In genomic region chr20:32449057-32449889, GRCh38 we compare ENCODE assay signal across 12 cellular contexts.
DNase-seq lines count a peak whose midpoint lies in the region; ATAC-seq and TF ChIP-seq lines count a peak whose summit lies in the region.
"Had no signal": no experiment of that assay in that cellular context is flagged by ENCODE, and none has a peak within 500 bp of the region (broad histone marks: within the 10 kb centered on the region; RNA-seq: fewer than 3 reads in every experiment).

No MANE protein-coding gene starts in this region.

- no peaks in the 10 kb centered on the region for H3F3A ChIP-seq in SK-N-SH (replicated peaks; ENCODE audit: insufficient read depth)

- no peak for TF ChIP-seq RAD21 in SK-N-SH (IDR thresholded peaks at IDR 0.05; ENCODE audit: low read length)

- no peaks in the 10 kb centered on the region for H3K9me2 ChIP-seq in SK-N-SH

- H3K4me2 ChIP-seq in SK-N-SH, result no peak overlapping the region

- H3K27me3 ChIP-seq in SK-N-SH (ENCODE audit: insufficient read depth), result no peaks in the 10 kb centered on the region
- no peaks in the 10 kb centered on the region for H3K27me3 ChIP-seq in lower lobe of right lung (ENCODE audit: low read depth)
- H3K27me3 ChIP-seq: brain microvascular endothelial cell had no signal

- no peak for ATAC-seq in SK-N-SH treated with all-trans-retinoic acid at 6 μM for 48 hours
- no peak for ATAC-seq in lower lobe of right lung
- ATAC-seq in stimulated activated naive B cell treated with anti-CD40 and anti-IgM and Interleukin-4, amounts not matched to agents 10 μg/mL and 1 μg/mL and 100 μg/mL, for 72 hours (replicated peaks), result no peak
- no peak for ATAC-seq in esophagus mucosa

- DNase-seq in SK-N-SH, result no peak
- no peak for DNase-seq in lower lobe of right lung
- no peak for DNase-seq in stimulated activated naive B cell treated with anti-CD40 and anti-IgM and Interleukin-4, amounts not matched to agents 10 μg/mL and 1 μg/mL and 100 μg/mL, for 72 hours
- DNase-seq in SHP77 treated with DMSO at 0.1 percent for 48 hours (lab: John Stamatoyannopoulos, UW), result no peak
- no peak for DNase-seq in cerebellum (ENCODE audit: low spot score)
- DNase-seq: brain microvascular endothelial cell, NCI-H1092 treated with DMSO at 0.1 percent for 48 hours, retina had no signal

- no peaks in the 10 kb centered on the region for H3K36me3 Mint-ChIP-seq in activated naive CD8-positive, alpha-beta T cell
- peaks cover 5 to 17% of the 10 kb centered on the region in 2 donors for H3K36me3 Mint-ChIP-seq in stimulated activated naive B cell treated with anti-CD40 and anti-IgM and Interleukin-4, amounts not matched to agents 10 μg/mL and 1 μg/mL and 100 μg/mL, for 72 hours

- no peaks in the 10 kb centered on the region for H3K27me3 Mint-ChIP-seq in activated naive CD8-positive, alpha-beta T cell
- no peaks in the 10 kb centered on the region for H3K27me3 Mint-ChIP-seq in stimulated activated naive B cell treated with anti-CD40 and anti-IgM and Interleukin-4, amounts not matched to agents 10 μg/mL and 1 μg/mL and 100 μg/mL, for 72 hours

- no peak overlapping the region for H3K4me3 ChIP-seq in SK-N-SH (ENCODE audit: low read depth in 2 of 2, low read length in 1 of 2)
- H3K4me3 ChIP-seq in lower lobe of right lung, result no peak overlapping the region

- WGBS in SK-N-SH (ENCODE audit: low lambda C conversion rate), result 82% methylated on average over 9 of the region's 9 CpGs

- no peaks in the 10 kb centered on the region for H3K9me3 ChIP-seq in SK-N-SH
- no peaks in the 10 kb centered on the region for H3K9me3 ChIP-seq in lower lobe of right lung

- no peak for TF ChIP-seq EP300 in SK-N-SH (IDR thresholded peaks at IDR 0.05; ENCODE audit: borderline replicate concordance in 1 of 2, low read depth in 1 of 2, low read length in 1 of 2)

- no peak overlapping the region for H3K4me3 Mint-ChIP-seq in activated naive CD8-positive, alpha-beta T cell
- H3K4me3 Mint-ChIP-seq in stimulated activated naive B cell treated with anti-CD40 and anti-IgM and Interleukin-4, amounts not matched to agents 10 μg/mL and 1 μg/mL and 100 μg/mL, for 72 hours, result no peak overlapping the region

- peaks cover 0 to 97% of the 10 kb centered on the region in 2 experiments; a peak in 3 of 4 replicates for H3K4me1 ChIP-seq in SK-N-SH (ENCODE audit: control insufficient read depth in 1 of 2, insufficient read depth in 2 of 2, low read depth in 1 of 2, low read length in 1 of 2)
- H3K4me1 ChIP-seq in lower lobe of right lung, result peaks cover 43% of the 10 kb centered on the region

- no peaks in the 10 kb centered on the region for H3K79me2 ChIP-seq in SK-N-SH (ENCODE audit: insufficient read depth)

- H3K36me3 ChIP-seq in SK-N-SH (replicated peaks in 1 of 2; ENCODE audit: control insufficient read depth in 1 of 2, insufficient read depth in 2 of 2, low read length in 1 of 2) (peaks cover 20 to 78% of the 10 kb centered on the region in 2 experiments), lower lobe of right lung (peaks cover 96% of the 10 kb centered on the region)

- H3K27ac ChIP-seq in SK-N-SH (ENCODE audit: low read depth in 2 of 2, low read length in 1 of 2), result peak overlapping the region; percentile 4 to 98; a peak in 2 of 4 replicates
- peak overlapping the region; percentile 56 for H3K27ac ChIP-seq in lower lobe of right lung
- H3K27ac ChIP-seq: 22Rv1, brain microvascular endothelial cell had no signal

- TF ChIP-seq CTCF in SK-N-SH (IDR thresholded peaks at IDR 0.05) (no peak), lower lobe of right lung (IDR thresholded peaks at IDR 0.05) (no peak)

- H4K20me1 ChIP-seq in SK-N-SH (ENCODE audit: insufficient read depth), result 0 out of 2 replicates have a peak, but pooled peaks cover 7% of the 10 kb centered on the region

- peak overlapping the region; percentile 85 for H3K27ac Mint-ChIP-seq in activated naive CD8-positive, alpha-beta T cell
- H3K27ac Mint-ChIP-seq in stimulated activated naive B cell treated with anti-CD40 and anti-IgM and Interleukin-4, amounts not matched to agents 10 μg/mL and 1 μg/mL and 100 μg/mL, for 72 hours, result peak overlapping the region; percentile 33

- no peak overlapping the region for H3K9ac ChIP-seq in SK-N-SH

- CTCF ChIA-PET in SK-N-SH (lab: Yijun Ruan, JAX), result interaction anchor here (0.6 to 2.0 kb wide), 12 partner anchors 18 to 203 kb away, joined by 3 to 6 read pairs (median 4); no protein-coding TSS in a partner anchor

- no peak overlapping the region for H2AFZ ChIP-seq in SK-N-SH (ENCODE audit: low read depth)

- POLR2A ChIA-PET in SK-N-SH (lab: Yijun Ruan, JAX), result interaction anchor here (0.6 to 2.0 kb wide), 4 partner anchors 8 to 186 kb away, joined by 4 to 11 read pairs (median 4); no protein-coding TSS in a partner anchor

- intact Hi-C loops in lower lobe of right lung (cut with DNase I), result no loop called here

- peaks cover 27% of the 10 kb centered on the region for H3K4me1 Mint-ChIP-seq in activated naive CD8-positive, alpha-beta T cell (ENCODE audit: low read depth)
- peaks cover 22 to 30% of the 10 kb centered on the region in 2 donors for H3K4me1 Mint-ChIP-seq in stimulated activated naive B cell treated with anti-CD40 and anti-IgM and Interleukin-4, amounts not matched to agents 10 μg/mL and 1 μg/mL and 100 μg/mL, for 72 hours

- no peaks in the 10 kb centered on the region for H3K9me3 Mint-ChIP-seq in activated naive CD8-positive, alpha-beta T cell (ENCODE audit: low read depth)
- H3K9me3 Mint-ChIP-seq in stimulated activated naive B cell treated with anti-CD40 and anti-IgM and Interleukin-4, amounts not matched to agents 10 μg/mL and 1 μg/mL and 100 μg/mL, for 72 hours, result no peaks in the 10 kb centered on the region

TF ChIP-seq in SK-N-SH, 30 proteins besides CTCF, POLR2A, EP300 and RAD21 (continues in another document):
- no peak for TF ChIP-seq GATA2 (CRISPR knock-in tag; IDR thresholded peaks at IDR 0.05)
- no peak for TF ChIP-seq YY1 (IDR thresholded peaks at IDR 0.05; ENCODE audit: low read depth)
- no peak for TF ChIP-seq TEAD4 (IDR thresholded peaks at IDR 0.05; ENCODE audit: borderline replicate concordance, insufficient read depth)
- TF ChIP-seq MAX (IDR thresholded peaks at IDR 0.05; ENCODE audit: low read depth), result no peak
- TF ChIP-seq USF2 (IDR thresholded peaks at IDR 0.05; ENCODE audit: borderline replicate concordance, low read depth, low read length), result no peak

TF ChIP-seq in SK-N-SH treated with all-trans-retinoic acid at 6 μM for 48 hours, 23 proteins besides CTCF, POLR2A, EP300 and RAD21:
- no peak for TF ChIP-seq ISL1 (CRISPR knock-in tag; IDR thresholded peaks at IDR 0.05)
- TF ChIP-seq PPARA (CRISPR knock-in tag; IDR thresholded peaks at IDR 0.05; ENCODE audit: borderline replicate concordance), result no peak
- no peak for TF ChIP-seq ZNF70 (CRISPR knock-in tag; IDR thresholded peaks at IDR 0.05)
- no peak for TF ChIP-seq CSRNP3 (CRISPR knock-in tag; IDR thresholded peaks at IDR 0.05)
- TF ChIP-seq ZNF565 (CRISPR knock-in tag; conservative IDR thresholded peaks at IDR 0.05; ENCODE audit: low read depth), result no peak
- TF ChIP-seq ZFP3 (CRISPR knock-in tag; IDR thresholded peaks at IDR 0.05), result no peak
- TF ChIP-seq ZFP30 (CRISPR knock-in tag; IDR thresholded peaks at IDR 0.05), result no peak
- TF ChIP-seq GLIS3 (CRISPR knock-in tag; IDR thresholded peaks at IDR 0.05), result no peak
- TF ChIP-seq TOX (CRISPR knock-in tag; IDR thresholded peaks at IDR 0.05; ENCODE audit: borderline replicate concordance), result no peak
- no peak for TF ChIP-seq RARB (CRISPR knock-in tag; IDR thresholded peaks at IDR 0.05)
- no peak for TF ChIP-seq BACH2 (CRISPR knock-in tag; IDR thresholded peaks at IDR 0.05; ENCODE audit: borderline replicate concordance)
- TF ChIP-seq ARNTL (CRISPR knock-in tag; IDR thresholded peaks at IDR 0.05; ENCODE audit: borderline replicate concordance, low read depth), result no peak
- TF ChIP-seq CSDC2 (CRISPR knock-in tag; IDR thresholded peaks at IDR 0.05), result no peak
- TF ChIP-seq SNAI2 (CRISPR knock-in tag; IDR thresholded peaks at IDR 0.05), result no peak
- no peak for TF ChIP-seq TCF4 (CRISPR knock-in tag; IDR thresholded peaks at IDR 0.05; ENCODE audit: borderline replicate concordance)
- no peak for TF ChIP-seq OSR1 (CRISPR knock-in tag; IDR thresholded peaks at IDR 0.05)
- TF ChIP-seq ZNF8 (CRISPR knock-in tag; IDR thresholded peaks at IDR 0.05), result no peak
